In genomic region chr13:28322256-28322895, GRCh38 we compare ENCODE assay signal across 2 cellular contexts.
TF ChIP-seq lines count a peak whose summit lies in the region.

No MANE protein-coding gene starts in this region.

TF ChIP-seq in SK-N-SH treated with all-trans-retinoic acid at 6 μM for 48 hours, 23 proteins besides CTCF, POLR2A, EP300 and RAD21 (continued from another document):
- no peak for TF ChIP-seq POU6F1 (CRISPR knock-in tag; IDR thresholded peaks at IDR 0.05; ENCODE audit: borderline replicate concordance, low read depth)
- TF ChIP-seq ZFP30 (CRISPR knock-in tag; IDR thresholded peaks at IDR 0.05): no peak
TF ChIP-seq in SK-N-SH treated with all-trans-retinoic acid at 6 μM for 48 hours: peak in this region for 0.

TF ChIP-seq in WTC11, 78 proteins besides CTCF, POLR2A, EP300 and RAD21 (continued from another document):
- no peak for TF ChIP-seq ZNF512 (CRISPR knock-in tag; IDR thresholded peaks at IDR 0.05; ENCODE audit: borderline replicate concordance)
- no peak for TF ChIP-seq ATF1 (CRISPR knock-in tag; IDR thresholded peaks at IDR 0.05)
- TF ChIP-seq MLX (CRISPR knock-in tag; IDR thresholded peaks at IDR 0.05): no peak
- no peak for TF ChIP-seq GRHL2 (CRISPR knock-in tag; IDR thresholded peaks at IDR 0.05; ENCODE audit: insufficient replicate concordance, severe bottlenecking)
- TF ChIP-seq IRF1 (CRISPR knock-in tag; IDR thresholded peaks at IDR 0.05): no peak
- no peak for TF ChIP-seq ARID4B (CRISPR knock-in tag; IDR thresholded peaks at IDR 0.05; ENCODE audit: borderline replicate concordance)
- no peak for TF ChIP-seq NR1H2 (CRISPR knock-in tag; IDR thresholded peaks at IDR 0.05)
- no peak for TF ChIP-seq ZNF423 (CRISPR knock-in tag; IDR thresholded peaks at IDR 0.05)
- no peak for TF ChIP-seq E2F4 (CRISPR knock-in tag; IDR thresholded peaks at IDR 0.05; ENCODE audit: borderline replicate concordance, low read depth)
TF ChIP-seq in WTC11: peak in this region for 0.
